ENCODE assay signal across 29 cellular contexts in the genomic region with DNA sequence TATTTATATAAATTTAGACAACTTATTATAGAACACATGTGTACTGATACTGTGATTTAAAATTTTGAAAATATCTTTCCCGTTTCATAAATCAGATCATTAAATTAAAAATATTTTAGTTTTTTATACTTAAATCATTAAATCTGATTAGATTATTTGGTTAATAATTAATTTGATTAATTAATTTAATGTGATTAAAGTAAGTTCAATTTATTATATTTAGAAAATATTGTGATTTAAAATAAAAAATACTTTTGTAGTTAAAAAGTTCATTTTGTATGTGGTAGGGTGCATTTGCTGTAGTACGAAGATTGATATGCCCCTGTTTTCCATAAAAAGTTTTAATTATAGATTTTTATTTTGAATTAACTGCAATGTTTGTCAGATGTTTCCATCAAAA.
"Had no signal": no experiment of that assay in that cellular context is flagged by ENCODE, and none has a peak within 500 bp of the region (broad histone marks: within the 10 kb centered on the region; RNA-seq: fewer than 3 reads in every experiment).

No MANE protein-coding gene starts in this region.

- H3K9me3 ChIP-seq: adrenal gland, body of pancreas, colonic mucosa had no signal

- H3K4me3 ChIP-seq: adrenal gland, body of pancreas, colonic mucosa, esophagus squamous epithelium had no signal

- FAIRE-seq: endothelial cell of umbilical vein had no signal

- H3K4me3 Mint-ChIP-seq: activated B cell treated with CpG ODN at 0.5 μM for 24 hours; activated CD8-positive, alpha-beta T cell treated with anti-CD3 and anti-CD28 coated beads for 36 hours; activated naive CD4-positive, alpha-beta T cell treated with anti-CD3 and anti-CD28 coated beads for 36 hours; activated naive CD4-positive, alpha-beta T cell treated with anti-CD3 and anti-CD28 coated beads, Interleukin-2, amount 50 U/mL, for 24 hours; activated naive CD8-positive, alpha-beta T cell treated with anti-CD3 and anti-CD28 coated beads for 36 hours; activated naive CD8-positive, alpha-beta T cell treated with anti-CD3 and anti-CD28 coated beads, Interleukin-2, amount 50 U/mL, for 24 hours; activated T-cell treated with anti-CD3 and anti-CD28 coated beads, Interleukin-2, amount 50 U/mL, for 4 hours; activated T-helper 17 cell treated with anti-CD3 and anti-CD28 coated beads, Interleukin-2, amount 50 U/mL, for 72 hours; endodermal cell had no signal

- H3K4me1 ChIP-seq: adrenal gland, body of pancreas, colonic mucosa, esophagus squamous epithelium had no signal

- H3K27ac ChIP-seq: adrenal gland, body of pancreas, colonic mucosa, epithelial cell of prostate, esophagus squamous epithelium, VCaP had no signal

- H3K27me3 ChIP-seq: adrenal gland, body of pancreas, colonic mucosa, esophagus squamous epithelium had no signal

- H3K27ac Mint-ChIP-seq: activated B cell treated with CpG ODN at 0.5 μM for 24 hours; activated CD8-positive, alpha-beta T cell treated with anti-CD3 and anti-CD28 coated beads for 36 hours; activated naive CD4-positive, alpha-beta T cell treated with anti-CD3 and anti-CD28 coated beads for 36 hours; activated naive CD4-positive, alpha-beta T cell treated with anti-CD3 and anti-CD28 coated beads, Interleukin-2, amount 50 U/mL, for 24 hours; activated naive CD8-positive, alpha-beta T cell treated with anti-CD3 and anti-CD28 coated beads for 36 hours; activated naive CD8-positive, alpha-beta T cell treated with anti-CD3 and anti-CD28 coated beads, Interleukin-2, amount 50 U/mL, for 24 hours; activated T-helper 17 cell treated with anti-CD3 and anti-CD28 coated beads, Interleukin-2, amount 50 U/mL, for 72 hours; endodermal cell had no signal

- DNase-seq: activated B cell treated with CpG ODN at 0.5 μM for 24 hours; activated CD4-positive, alpha-beta T cell treated with anti-CD3 and anti-CD28 coated beads for 48 hours; activated CD4-positive, alpha-beta T cell treated with anti-CD3 and anti-CD28 coated beads, Interleukin-2, amount 50 U/mL, for 1 hour; activated CD4-positive, alpha-beta T cell treated with anti-CD3 and anti-CD28 coated beads, Interleukin-2, amount 50 U/mL, for 48 hours; activated CD8-positive, alpha-beta memory T cell treated with anti-CD3 and anti-CD28 coated beads for 24 hours; activated CD8-positive, alpha-beta T cell treated with anti-CD3 and anti-CD28 coated beads for 36 hours; activated effector memory CD4-positive, alpha-beta T cell treated with anti-CD3 and anti-CD28 coated beads, Interleukin-2, amount 50 U/mL, for 16 hours; activated naive CD4-positive, alpha-beta T cell treated with anti-CD3 and anti-CD28 coated beads for 36 hours; activated naive CD8-positive, alpha-beta T cell treated with anti-CD3 and anti-CD28 coated beads for 36 hours; activated naive CD8-positive, alpha-beta T cell treated with anti-CD3 and anti-CD28 coated beads, Interleukin-2, amount 50 U/mL, for 24 hours; activated T-cell treated with anti-CD3 and anti-CD28 coated beads, Interleukin-2, amount 50 U/mL, for 4 hours; adrenal gland; amygdala; aorta; body of pancreas; caudate nucleus; colonic mucosa; effector memory CD4-positive, alpha-beta T cell; endodermal cell; esophagus squamous epithelium; foreskin melanocyte; head of caudate nucleus; T-helper 2 cell had no signal

- H3K27me3 Mint-ChIP-seq: activated B cell treated with CpG ODN at 0.5 μM for 24 hours; activated CD8-positive, alpha-beta T cell treated with anti-CD3 and anti-CD28 coated beads for 36 hours; activated naive CD4-positive, alpha-beta T cell treated with anti-CD3 and anti-CD28 coated beads, Interleukin-2, amount 50 U/mL, for 24 hours; activated naive CD8-positive, alpha-beta T cell treated with anti-CD3 and anti-CD28 coated beads for 36 hours; activated naive CD8-positive, alpha-beta T cell treated with anti-CD3 and anti-CD28 coated beads, Interleukin-2, amount 50 U/mL, for 24 hours; activated T-helper 17 cell treated with anti-CD3 and anti-CD28 coated beads, Interleukin-2, amount 50 U/mL, for 72 hours had no signal

- ATAC-seq: activated CD4-positive, CD25-positive, alpha-beta regulatory T cell treated with anti-CD3 and anti-CD28 coated beads, Interleukin-2, amount 50 U/mL, for 24 hours; activated CD8-positive, alpha-beta T cell treated with anti-CD3 and anti-CD28 coated beads for 36 hours; activated naive CD8-positive, alpha-beta T cell treated with anti-CD3 and anti-CD28 coated beads, Interleukin-2, amount 50 U/mL, for 24 hours; activated T-cell treated with anti-CD3 and anti-CD28 coated beads, Interleukin-2, amount 50 U/mL, for 4 hours; activated T-helper 17 cell treated with anti-CD3 and anti-CD28 coated beads, Interleukin-2, amount 50 U/mL, for 72 hours; body of pancreas had no signal

- H3K36me3 Mint-ChIP-seq: activated naive CD4-positive, alpha-beta T cell treated with anti-CD3 and anti-CD28 coated beads, Interleukin-2, amount 50 U/mL, for 24 hours; activated naive CD8-positive, alpha-beta T cell treated with anti-CD3 and anti-CD28 coated beads for 36 hours had no signal

- H3K36me3 ChIP-seq: adrenal gland, colonic mucosa, esophagus squamous epithelium had no signal

- H3K4me1 Mint-ChIP-seq: activated B cell treated with CpG ODN at 0.5 μM for 24 hours; activated naive CD4-positive, alpha-beta T cell treated with anti-CD3 and anti-CD28 coated beads, Interleukin-2, amount 50 U/mL, for 24 hours; activated naive CD8-positive, alpha-beta T cell treated with anti-CD3 and anti-CD28 coated beads for 36 hours; activated naive CD8-positive, alpha-beta T cell treated with anti-CD3 and anti-CD28 coated beads, Interleukin-2, amount 50 U/mL, for 24 hours; activated T-helper 17 cell treated with anti-CD3 and anti-CD28 coated beads, Interleukin-2, amount 50 U/mL, for 72 hours; endodermal cell had no signal
